9 cellular contexts compared by ENCODE assay signal in the genomic region with DNA sequence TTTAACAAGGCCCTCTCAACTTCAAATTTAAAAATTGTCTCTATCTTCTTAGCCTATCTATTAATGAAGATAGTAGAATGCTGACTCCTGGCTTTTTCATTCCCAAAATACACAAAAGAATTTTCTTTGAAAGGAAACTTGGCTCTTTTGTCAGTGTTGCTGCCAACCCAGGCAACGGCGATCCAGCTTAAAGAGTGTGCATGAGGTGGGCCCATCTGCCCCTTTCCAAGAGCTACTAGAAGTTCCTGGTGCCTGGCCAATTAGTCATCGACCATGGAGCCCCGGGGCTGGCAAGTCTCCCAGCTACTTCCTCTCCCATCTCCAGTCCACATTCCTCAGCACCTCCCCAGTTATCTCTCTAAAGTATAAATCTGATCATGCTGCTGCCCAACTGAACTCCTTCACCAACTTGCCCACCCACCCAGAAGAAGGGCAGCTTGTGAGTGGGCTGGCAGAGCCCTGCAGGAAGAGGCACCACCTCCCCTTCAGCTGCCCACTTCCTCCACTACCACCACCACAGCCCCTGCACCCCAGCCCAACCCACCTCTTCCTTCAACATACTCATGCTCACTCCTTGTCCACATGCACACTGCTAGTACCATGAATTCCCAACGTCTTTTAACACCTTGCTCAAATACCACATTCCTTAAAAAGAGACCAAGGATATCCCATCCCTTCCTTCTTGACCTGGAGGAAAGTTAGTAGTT.
DNase-seq lines count a peak whose midpoint lies in the region; ATAC-seq and TF ChIP-seq lines count a peak whose summit lies in the region.
"Had no signal": no experiment of that assay in that cellular context is flagged by ENCODE, and none has a peak within 500 bp of the region (broad histone marks: within the 10 kb centered on the region; RNA-seq: fewer than 3 reads in every experiment).

No MANE protein-coding gene starts in this region.

- H3K27ac ChIP-seq in left lung: peak overlapping the region in 1 of 2 donors; percentile 27
- no peak overlapping the region for H3K27ac ChIP-seq in vagina
- H3K27ac ChIP-seq: dorsolateral prefrontal cortex had no signal

- H3K27me3 ChIP-seq in left lung (no peaks in the 10 kb centered on the region), vagina (no peaks in the 10 kb centered on the region)

- POLR2A ChIA-PET in HEK293T (lab: Yijun Ruan, JAX): no interaction called here

- H3K36me3 ChIP-seq in left lung: no peaks in the 10 kb centered on the region
- H3K36me3 ChIP-seq in vagina: no peaks in the 10 kb centered on the region

- H3K9me3 ChIP-seq in left lung (no peaks in the 10 kb centered on the region), vagina (no peaks in the 10 kb centered on the region)

- ATAC-seq in left lung: peak; percentile 44
- ATAC-seq in HG02571 (IDR thresholded peaks at IDR 0.05; ENCODE audit: unreplicated experiment): no peak

- peaks cover 0 to 21% of the 10 kb centered on the region in 2 donors for H3K4me1 ChIP-seq in left lung
- no peaks in the 10 kb centered on the region for H3K4me1 ChIP-seq in vagina

- intact Hi-C loops in left lung (cut with DNase I): no loop called here
- intact Hi-C loops in vagina (cut with DNase I): no loop called here

- TF ChIP-seq CTCF in AG09309 (IDR thresholded peaks at IDR 0.05; ENCODE audit: control insufficient read depth, insufficient read depth, low read depth, low read length, missing control alignments): no peak
- TF ChIP-seq CTCF in left lung (IDR thresholded peaks at IDR 0.05): no peak
- no peak for TF ChIP-seq CTCF in vagina (IDR thresholded peaks at IDR 0.05)

- CTCF ChIA-PET in HEK293T (lab: Yijun Ruan, JAX): no interaction called here

- H3K4me3 ChIP-seq in AG09309 (ENCODE audit: control insufficient read depth, low read depth, low read length) (no peak overlapping the region), left lung (no peak overlapping the region), vagina (no peak overlapping the region)
- H3K4me3 ChIP-seq: dorsolateral prefrontal cortex had no signal

- no peak for TF ChIP-seq POLR2A in vagina (IDR thresholded peaks at IDR 0.05)

- peak; percentile 75 for DNase-seq in AG09309 (ENCODE audit: low read depth)
- DNase-seq in HS-27A (ENCODE audit: low read depth): peak; percentile 52
- peak; percentile 89 for DNase-seq in astrocyte of the hippocampus (ENCODE audit: low read depth, low spot score)
- peak; percentile 66 to 80 for DNase-seq in left lung
- no peak for DNase-seq in HEK293T (ENCODE audit: extremely low spot score)
- DNase-seq in vagina (ENCODE audit: extremely low spot score in 2 of 2): no peak
- DNase-seq in DMS114 treated with DMSO at 0.1 percent for 48 hours (lab: John Stamatoyannopoulos, UW; ENCODE audit: unreplicated experiment): no peak

TF ChIP-seq in HEK293T, 16 proteins besides CTCF, POLR2A, EP300 and RAD21:
- TF ChIP-seq LEF1 (IDR thresholded peaks at IDR 0.05; ENCODE audit: borderline replicate concordance): no peak
- no peak for TF ChIP-seq SUZ12 (IDR thresholded peaks at IDR 0.05)
- no peak for TF ChIP-seq FOXK2 (IDR thresholded peaks at IDR 0.05)
- no peak for TF ChIP-seq ELF4 (IDR thresholded peaks at IDR 0.05)
- TF ChIP-seq ARNT (IDR thresholded peaks at IDR 0.05): no peak
- TF ChIP-seq HDGF (IDR thresholded peaks at IDR 0.05; ENCODE audit: borderline replicate concordance): no peak
- TF ChIP-seq L3MBTL2 (conservative IDR thresholded peaks at IDR 0.05): no peak
- no peak for TF ChIP-seq NFRKB (IDR thresholded peaks at IDR 0.05)
- TF ChIP-seq FOXM1 (IDR thresholded peaks at IDR 0.05; ENCODE audit: borderline replicate concordance): no peak
- no peak for TF ChIP-seq FOXA1 (IDR thresholded peaks at IDR 0.05)

Comparison
In these comparisons a context has a peak if more than half of its experiments do, and no peak if none do; other contexts are left out.
1. DNase-seq: peak in AG09309 (single experiment), HS-27A (single experiment), astrocyte of the hippocampus (single experiment) and left lung (2 of 2); none in HEK293T (single experiment), vagina (0 of 2) and DMS114 treated with DMSO at 0.1 percent for 48 hours (single experiment).